ENCODE assay signal across 8 cellular contexts in genomic region chr2:127355407-127356008, GRCh38. TPM values are rescaled to one million over a fixed set of nuclear protein-coding genes. Genes with fewer than 3 reads are reported as not detected.
DNase-seq lines count a peak whose midpoint lies in the region; ATAC-seq and TF ChIP-seq lines count a peak whose summit lies in the region.

No MANE protein-coding gene starts in this region.

- peak; percentile 66 for ATAC-seq in activated CD8-positive, alpha-beta memory T cell treated with anti-CD3 and anti-CD28 coated beads, Interleukin-2, amount 10 ng/mL, durations not matched to agents 7 days and 5 days
- no peak for ATAC-seq in HG02981 (IDR thresholded peaks at IDR 0.05; ENCODE audit: unreplicated experiment)

- DNase-seq in activated CD8-positive, alpha-beta memory T cell treated with anti-CD3 and anti-CD28 coated beads, Interleukin-2, amount 10 ng/mL, durations not matched to agents 7 days and 5 days = peak; percentile 46
- no peak for DNase-seq in activated CD8-positive, alpha-beta memory T cell treated with anti-CD3 and anti-CD28 coated beads, Interleukin-2, amount 50 U/mL, for 48 hours
- DNase-seq in NCI-H69 (lab: John Stamatoyannopoulos, UW) = peak; percentile 27
- peak; percentile 31 for DNase-seq in choroid plexus epithelial cell (ENCODE audit: low read depth)
- no peak for DNase-seq in NK-92 (lab: John Stamatoyannopoulos, UW; ENCODE audit: unreplicated experiment)
- DNase-seq in cerebellar cortex (ENCODE audit: low spot score) = no peak

- H3K4me3 ChIP-seq in choroid plexus epithelial cell (ENCODE audit: low read depth, low read length) (no peak overlapping the region), parathyroid adenoma (ENCODE audit: low read depth, low read length) (no peak overlapping the region)

- H3K27ac Mint-ChIP-seq in activated CD8-positive, alpha-beta memory T cell treated with anti-CD3 and anti-CD28 coated beads, Interleukin-2, amount 10 ng/mL, durations not matched to agents 7 days and 5 days = no peak overlapping the region

- H3K9ac ChIP-seq in parathyroid adenoma = no peak overlapping the region

- H3K36me3 Mint-ChIP-seq in activated CD8-positive, alpha-beta memory T cell treated with anti-CD3 and anti-CD28 coated beads, Interleukin-2, amount 10 ng/mL, durations not matched to agents 7 days and 5 days = peaks cover 10% of the 10 kb centered on the region

- H3K4me2 ChIP-seq in parathyroid adenoma (ENCODE audit: low read length) = no peak overlapping the region

- no peak overlapping the region for H3K4me3 Mint-ChIP-seq in activated CD8-positive, alpha-beta memory T cell treated with anti-CD3 and anti-CD28 coated beads, Interleukin-2, amount 10 ng/mL, durations not matched to agents 7 days and 5 days

- CTCF ChIA-PET in activated CD8-positive, alpha-beta memory T cell treated with anti-CD3 and anti-CD28 coated beads, Interleukin-2, amount 10 ng/mL, durations not matched to agents 7 days and 5 days (lab: Charles Lee) = interaction anchor here (1.4 to 2.2 kb wide), 2 partner anchors 11 to 33 kb away, joined by 3 to 5 read pairs; no protein-coding TSS in a partner anchor

- no peaks in the 10 kb centered on the region for H3K36me3 ChIP-seq in parathyroid adenoma (ENCODE audit: control insufficient read depth, insufficient read depth, low read length)

- peaks cover 11% of the 10 kb centered on the region for H3K4me1 Mint-ChIP-seq in activated CD8-positive, alpha-beta memory T cell treated with anti-CD3 and anti-CD28 coated beads, Interleukin-2, amount 10 ng/mL, durations not matched to agents 7 days and 5 days

- H3K27me3 Mint-ChIP-seq in activated CD8-positive, alpha-beta memory T cell treated with anti-CD3 and anti-CD28 coated beads, Interleukin-2, amount 10 ng/mL, durations not matched to agents 7 days and 5 days = no peaks in the 10 kb centered on the region

- no peaks in the 10 kb centered on the region for H3K9me3 ChIP-seq in parathyroid adenoma (ENCODE audit: control insufficient read depth, low read length)

- H3K27me3 ChIP-seq in parathyroid adenoma (ENCODE audit: control insufficient read depth, insufficient read depth, low read length) = no peaks in the 10 kb centered on the region

- TF ChIP-seq CTCF in choroid plexus epithelial cell (conservative IDR thresholded peaks at IDR 0.05; ENCODE audit: low read depth, low read length) (peak; percentile 73), parathyroid adenoma (IDR thresholded peaks at IDR 0.05) (peak; percentile 69)

- no peak overlapping the region for H3K27ac ChIP-seq in parathyroid adenoma

- H3K4me1 ChIP-seq in parathyroid adenoma = peaks cover 13% of the 10 kb centered on the region

- H3K9me3 Mint-ChIP-seq in activated CD8-positive, alpha-beta memory T cell treated with anti-CD3 and anti-CD28 coated beads, Interleukin-2, amount 10 ng/mL, durations not matched to agents 7 days and 5 days (ENCODE audit: low read depth) = peaks cover 2% of the 10 kb centered on the region

- H2AFZ ChIP-seq in parathyroid adenoma = no peak overlapping the region

- H3K79me2 ChIP-seq in parathyroid adenoma = peaks cover 30% of the 10 kb centered on the region

RNA-seq across cellular contexts. Expression of gene MAP3K2, which starts 32.3 kb away (rescaled TPM):
- total RNA-seq in activated CD8-positive, alpha-beta memory T cell treated with anti-CD3 and anti-CD28 coated beads, Interleukin-2, amount 10 ng/mL, durations not matched to agents 7 days and 5 days = 10 to 100 TPM; 53.5 to 56.9 TPM

Comparison
In these comparisons a context has a peak if more than half of its experiments do, and no peak if none do; other contexts are left out.
1. DNase-seq: peak in activated CD8-positive, alpha-beta memory T cell treated with anti-CD3 and anti-CD28 coated beads, Interleukin-2, amount 10 ng/mL, durations not matched to agents 7 days and 5 days (single experiment), NCI-H69 (single experiment) and choroid plexus epithelial cell (single experiment); none in activated CD8-positive, alpha-beta memory T cell treated with anti-CD3 and anti-CD28 coated beads, Interleukin-2, amount 50 U/mL, for 48 hours (single experiment), NK-92 (single experiment) and cerebellar cortex (single experiment).